Comparison of ENCODE assay signal across 12 cellular contexts in the genomic region with DNA sequence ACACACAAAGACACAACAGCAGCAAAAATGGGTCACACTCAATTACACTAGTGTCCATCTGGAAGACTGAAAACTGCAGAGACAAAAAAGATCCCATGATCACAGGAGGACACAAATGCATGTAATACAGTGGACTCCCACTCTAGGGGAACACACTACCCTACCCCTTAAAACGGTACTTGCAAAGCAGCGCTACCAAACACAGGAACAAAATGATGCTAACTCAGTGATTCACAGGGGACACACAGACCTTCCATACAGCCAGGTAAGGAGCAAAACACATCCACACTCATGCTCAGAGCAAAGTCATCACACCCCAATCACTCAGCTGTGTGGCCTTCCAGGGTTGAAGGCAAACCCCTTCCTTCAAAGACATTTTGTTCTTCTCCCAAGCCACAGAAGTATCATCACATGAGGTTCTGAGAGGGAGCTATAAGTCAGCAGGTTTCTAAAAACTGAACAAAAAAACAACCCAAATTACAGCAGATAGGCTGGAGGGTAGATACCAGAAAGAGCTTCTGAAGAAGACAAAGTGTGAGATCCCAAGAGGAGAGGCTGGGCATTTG. TPM values are rescaled to one million over a fixed set of nuclear protein-coding genes. Genes with fewer than 3 reads are reported as not detected.
DNase-seq lines count a peak whose midpoint lies in the region; ATAC-seq and TF ChIP-seq lines count a peak whose summit lies in the region.
"Had no signal": no experiment of that assay in that cellular context is flagged by ENCODE, and none has a peak within 500 bp of the region (broad histone marks: within the 10 kb centered on the region; RNA-seq: fewer than 3 reads in every experiment).

No MANE protein-coding gene starts in this region.

- H3K27me3 ChIP-seq in HCT116 (ENCODE audit: insufficient read depth, low read length): peaks cover 30% of the 10 kb centered on the region
- H3K27me3 ChIP-seq in parathyroid adenoma (ENCODE audit: control insufficient read depth, insufficient read depth, low read length): no peaks in the 10 kb centered on the region

- H3K9me2 ChIP-seq in HCT116 (ENCODE audit: insufficient read depth): no peaks in the 10 kb centered on the region

- RAD21 ChIA-PET in HCT116 (lab: Charles Lee; ENCODE audit: low non-redundant PET in 1 of 2, low total read pairs in 2 of 2, uncharacterized antibody in 2 of 2, unreplicated experiment in 2 of 2): interaction anchor here in 1 of 2 experiments (0.6 kb wide), 1 partner anchor 156 kb away, joined by 4 read pairs; no protein-coding TSS in a partner anchor

- POLR2A ChIA-PET in HCT116 (lab: Charles Lee): no interaction called here

- H3K79me2 ChIP-seq in HCT116 (ENCODE audit: insufficient read depth, low read length) (no peaks in the 10 kb centered on the region), parathyroid adenoma (no peaks in the 10 kb centered on the region)

- H3K9me3 ChIP-seq in HCT116 (ENCODE audit: control insufficient read depth in 1 of 2, insufficient read depth in 1 of 2, low read depth in 1 of 2, low read length in 2 of 2) (no peaks in the 10 kb centered on the region), parathyroid adenoma (ENCODE audit: control insufficient read depth, low read length) (no peaks in the 10 kb centered on the region)
- H3K9me3 ChIP-seq: upper lobe of right lung had no signal

- H3K4me3 ChIP-seq in HCT116 (replicated peaks in 1 of 2; ENCODE audit: low read depth in 1 of 2, low read length in 2 of 2): peak overlapping the region in 1 of 2 experiments; percentile 35; a peak in 2 of 4 replicates
- H3K4me3 ChIP-seq in coronary artery: peak overlapping the region; percentile 69
- H3K4me3 ChIP-seq in parathyroid adenoma (ENCODE audit: low read depth, low read length): no peak overlapping the region

- TF ChIP-seq RAD21 in HCT116 (IDR thresholded peaks at IDR 0.05; ENCODE audit: low read depth): no peak

- no TSS peak for BruUV-seq in HCT116 (replicated peaks; lab: Mats Ljungman, UMichigan)

- H3K27ac ChIP-seq in HCT116 (ENCODE audit: low read depth, low read length) (no peak overlapping the region), coronary artery (no peak overlapping the region), parathyroid adenoma (no peak overlapping the region)
- H3K27ac ChIP-seq: upper lobe of right lung had no signal

- no peak for TF ChIP-seq POLR2A in HCT116 (IDR thresholded peaks at IDR 0.05; ENCODE audit: borderline replicate concordance, extremely low read depth, insufficient read depth, insufficient read length)

- H3K4me2 ChIP-seq in HCT116 (ENCODE audit: low read length): peak overlapping the region; percentile 69
- H3K4me2 ChIP-seq in parathyroid adenoma (ENCODE audit: low read length): peak overlapping the region; percentile 65

- CTCF ChIA-PET in HCT116 (lab: Charles Lee): no interaction called here

- peaks cover 4 to 21% of the 10 kb centered on the region in 2 experiments for H3K4me1 ChIP-seq in HCT116 (ENCODE audit: control insufficient read depth in 1 of 2, insufficient read depth in 2 of 2, low read length in 2 of 2)
- H3K4me1 ChIP-seq in parathyroid adenoma: peaks cover 7% of the 10 kb centered on the region

- ATAC-seq in HCT116: no peak
- ATAC-seq in HG03442 (IDR thresholded peaks at IDR 0.05; ENCODE audit: unreplicated experiment): no peak

- peak overlapping the region; percentile 32; the same call in 1 of the 2 replicates for H3K9ac ChIP-seq in HCT116 (ENCODE audit: low read length)
- no peak overlapping the region for H3K9ac ChIP-seq in parathyroid adenoma

- TF ChIP-seq CTCF in HCT116 (IDR thresholded peaks at IDR 0.05 in 2 of 3, conservative IDR thresholded peaks at IDR 0.05 in 1 of 3; ENCODE audit: borderline replicate concordance in 1 of 3, insufficient read depth in 1 of 3, low read depth in 2 of 3, low read length in 2 of 3): no peak
- TF ChIP-seq CTCF in coronary artery (IDR thresholded peaks at IDR 0.05): no peak
- no peak for TF ChIP-seq CTCF in parathyroid adenoma (IDR thresholded peaks at IDR 0.05)

- no peaks in the 10 kb centered on the region for H3K36me3 ChIP-seq in HCT116 (ENCODE audit: control insufficient read depth in 1 of 2, insufficient read depth in 2 of 2, low read length in 2 of 2)
- no peaks in the 10 kb centered on the region for H3K36me3 ChIP-seq in parathyroid adenoma (ENCODE audit: control insufficient read depth, insufficient read depth, low read length)
- H3K36me3 ChIP-seq: upper lobe of right lung had no signal

- DNase-seq in NCI-H1092 treated with DMSO at 0.1 percent for 48 hours (lab: John Stamatoyannopoulos, UW) (peak; percentile 45), NCI-H1092 (lab: John Stamatoyannopoulos, UW) (no peak), HCT116 (ENCODE audit: low read depth, low spot score) (no peak), coronary artery (ENCODE audit: low spot score) (no peak), T-helper 9 cell (no peak), cerebellar nuclear complex (lab: John Stamatoyannopoulos, UW) (no peak)
- DNase-seq: MV-4-11, NCI-H510A, SHP77, upper lobe of right lung had no signal

- H2AFZ ChIP-seq in HCT116 (ENCODE audit: low read depth, low read length, poor library complexity, severe bottlenecking) (no peak overlapping the region), parathyroid adenoma (no peak overlapping the region)

- intact Hi-C loops in HCT116 (cut with micrococcal nuclease): no loop called here

- no peaks in the 10 kb centered on the region for H4K20me1 ChIP-seq in HCT116 (ENCODE audit: insufficient read depth)

TF ChIP-seq in HCT116, 20 proteins besides CTCF, POLR2A, EP300 and RAD21 (continues in another document):
- TF ChIP-seq ZFX (IDR thresholded peaks at IDR 0.05) (no peak), YY1 (IDR thresholded peaks at IDR 0.05; ENCODE audit: extremely low read depth, insufficient replicate concordance, low read depth, low read length) (no peak), JUND (IDR thresholded peaks at IDR 0.05) (no peak), EZH2phosphoT487 (IDR thresholded peaks at IDR 0.05; ENCODE audit: borderline replicate concordance) (no peak), SRF (IDR thresholded peaks at IDR 0.05; ENCODE audit: low read depth) (no peak), POLR2AphosphoS5 (IDR thresholded peaks at IDR 0.05; ENCODE audit: low read depth, low read length) (no peak), CBX3 (IDR thresholded peaks at IDR 0.05; ENCODE audit: low read depth) (no peak), ZNF274 (IDR thresholded peaks at IDR 0.05; ENCODE audit: low read depth, low read length) (no peak), SP1 (IDR thresholded peaks at IDR 0.05; ENCODE audit: low read depth) (no peak), EGR1 (IDR thresholded peaks at IDR 0.05; ENCODE audit: low read depth) (no peak), ELF1 (IDR thresholded peaks at IDR 0.05; ENCODE audit: borderline replicate concordance, low read depth) (no peak), TCF7L2 (IDR thresholded peaks at IDR 0.05; ENCODE audit: borderline replicate concordance, extremely low read depth, insufficient read depth, insufficient read length) (no peak), FOSL1 (IDR thresholded peaks at IDR 0.05; ENCODE audit: low read depth) (no peak), SIN3A (IDR thresholded peaks at IDR 0.05; ENCODE audit: low read depth) (no peak), CEBPB (IDR thresholded peaks at IDR 0.05; ENCODE audit: low read depth) (no peak)
- TF ChIP-seq, protein P1, sequence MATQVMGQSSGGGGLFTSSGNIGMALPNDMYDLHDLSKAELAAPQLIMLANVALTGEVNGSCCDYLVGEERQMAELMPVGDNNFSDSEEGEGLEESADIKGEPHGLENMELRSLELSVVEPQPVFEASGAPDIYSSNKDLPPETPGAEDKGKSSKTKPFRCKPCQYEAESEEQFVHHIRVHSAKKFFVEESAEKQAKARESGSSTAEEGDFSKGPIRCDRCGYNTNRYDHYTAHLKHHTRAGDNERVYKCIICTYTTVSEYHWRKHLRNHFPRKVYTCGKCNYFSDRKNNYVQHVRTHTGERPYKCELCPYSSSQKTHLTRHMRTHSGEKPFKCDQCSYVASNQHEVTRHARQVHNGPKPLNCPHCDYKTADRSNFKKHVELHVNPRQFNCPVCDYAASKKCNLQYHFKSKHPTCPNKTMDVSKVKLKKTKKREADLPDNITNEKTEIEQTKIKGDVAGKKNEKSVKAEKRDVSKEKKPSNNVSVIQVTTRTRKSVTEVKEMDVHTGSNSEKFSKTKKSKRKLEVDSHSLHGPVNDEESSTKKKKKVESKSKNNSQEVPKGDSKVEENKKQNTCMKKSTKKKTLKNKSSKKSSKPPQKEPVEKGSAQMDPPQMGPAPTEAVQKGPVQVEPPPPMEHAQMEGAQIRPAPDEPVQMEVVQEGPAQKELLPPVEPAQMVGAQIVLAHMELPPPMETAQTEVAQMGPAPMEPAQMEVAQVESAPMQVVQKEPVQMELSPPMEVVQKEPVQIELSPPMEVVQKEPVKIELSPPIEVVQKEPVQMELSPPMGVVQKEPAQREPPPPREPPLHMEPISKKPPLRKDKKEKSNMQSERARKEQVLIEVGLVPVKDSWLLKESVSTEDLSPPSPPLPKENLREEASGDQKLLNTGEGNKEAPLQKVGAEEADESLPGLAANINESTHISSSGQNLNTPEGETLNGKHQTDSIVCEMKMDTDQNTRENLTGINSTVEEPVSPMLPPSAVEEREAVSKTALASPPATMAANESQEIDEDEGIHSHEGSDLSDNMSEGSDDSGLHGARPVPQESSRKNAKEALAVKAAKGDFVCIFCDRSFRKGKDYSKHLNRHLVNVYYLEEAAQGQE (IDR thresholded peaks at IDR 0.05; ENCODE audit: low read depth): no peak
- TF ChIP-seq, protein P2, sequence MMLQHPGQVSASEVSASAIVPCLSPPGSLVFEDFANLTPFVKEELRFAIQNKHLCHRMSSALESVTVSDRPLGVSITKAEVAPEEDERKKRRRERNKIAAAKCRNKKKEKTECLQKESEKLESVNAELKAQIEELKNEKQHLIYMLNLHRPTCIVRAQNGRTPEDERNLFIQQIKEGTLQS (IDR thresholded peaks at IDR 0.05): no peak
- TF ChIP-seq, protein P3, sequence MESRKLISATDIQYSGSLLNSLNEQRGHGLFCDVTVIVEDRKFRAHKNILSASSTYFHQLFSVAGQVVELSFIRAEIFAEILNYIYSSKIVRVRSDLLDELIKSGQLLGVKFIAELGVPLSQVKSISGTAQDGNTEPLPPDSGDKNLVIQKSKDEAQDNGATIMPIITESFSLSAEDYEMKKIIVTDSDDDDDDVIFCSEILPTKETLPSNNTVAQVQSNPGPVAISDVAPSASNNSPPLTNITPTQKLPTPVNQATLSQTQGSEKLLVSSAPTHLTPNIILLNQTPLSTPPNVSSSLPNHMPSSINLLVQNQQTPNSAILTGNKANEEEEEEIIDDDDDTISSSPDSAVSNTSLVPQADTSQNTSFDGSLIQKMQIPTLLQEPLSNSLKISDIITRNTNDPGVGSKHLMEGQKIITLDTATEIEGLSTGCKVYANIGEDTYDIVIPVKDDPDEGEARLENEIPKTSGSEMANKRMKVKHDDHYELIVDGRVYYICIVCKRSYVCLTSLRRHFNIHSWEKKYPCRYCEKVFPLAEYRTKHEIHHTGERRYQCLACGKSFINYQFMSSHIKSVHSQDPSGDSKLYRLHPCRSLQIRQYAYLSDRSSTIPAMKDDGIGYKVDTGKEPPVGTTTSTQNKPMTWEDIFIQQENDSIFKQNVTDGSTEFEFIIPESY (IDR thresholded peaks at IDR 0.05; ENCODE audit: extremely low read depth, insufficient replicate concordance, low read length): no peak

RNA-seq across cellular contexts. Expression of a gene that starts 14.8 kb away (rescaled TPM):
- total RNA-seq in HCT116 (2021; ENCODE audit: unreplicated experiment): 43.6 TPM
- polyA plus RNA-seq in HCT116 (2012): 32.0 and 43.0 TPM in 2 replicates
